Comparison of ENCODE assay signal across 8 cellular contexts in genomic region chr6:119079288-119079809, GRCh38. TPM values are rescaled to one million over a fixed set of nuclear protein-coding genes. Genes with fewer than 3 reads are reported as not detected.
DNase-seq lines count a peak whose midpoint lies in the region; ATAC-seq, FAIRE-seq and TF ChIP-seq lines count a peak whose summit lies in the region.

No MANE protein-coding gene starts in this region.

- TF ChIP-seq POLR2A in heart left ventricle (IDR thresholded peaks at IDR 0.05) = no peak

- peak overlapping the region; percentile 91 for H3K27ac Mint-ChIP-seq in activated T-helper 1 cell treated with anti-CD3 and anti-CD28 coated beads, Interleukin-12 subunit alpha, Interleukin-12 subunit beta, Interleukin-2, Interleukin-4 antibody, amounts not matched to agents 30 ng/mL and 10 ng/mL and 1 ng/mL, durations not matched to agents 14 hours and 24 hours and 36 hours
- H3K27ac Mint-ChIP-seq in stimulated activated naive B cell treated with anti-CD40 and anti-IgM and Interleukin-4, amounts not matched to agents 10 μg/mL and 1 μg/mL and 100 μg/mL, for 72 hours = no peak overlapping the region

- peaks cover 17% of the 10 kb centered on the region for H3K9me3 Mint-ChIP-seq in activated T-helper 1 cell treated with anti-CD3 and anti-CD28 coated beads, Interleukin-12 subunit alpha, Interleukin-12 subunit beta, Interleukin-2, Interleukin-4 antibody, amounts not matched to agents 30 ng/mL and 10 ng/mL and 1 ng/mL, durations not matched to agents 14 hours and 24 hours and 36 hours
- peaks cover 11 to 17% of the 10 kb centered on the region in 2 donors for H3K9me3 Mint-ChIP-seq in stimulated activated naive B cell treated with anti-CD40 and anti-IgM and Interleukin-4, amounts not matched to agents 10 μg/mL and 1 μg/mL and 100 μg/mL, for 72 hours

- 23 to 29% (median 27%) methylated on average over 9 of the region's 9 CpGs for WGBS in heart left ventricle, 4 donors

- H3K27ac ChIP-seq in heart left ventricle = peak overlapping the region in 6 of 12 donors; percentile 26 to 85 (median 52)

- peaks cover 37% of the 10 kb centered on the region for H3K4me1 Mint-ChIP-seq in activated T-helper 1 cell treated with anti-CD3 and anti-CD28 coated beads, Interleukin-12 subunit alpha, Interleukin-12 subunit beta, Interleukin-2, Interleukin-4 antibody, amounts not matched to agents 30 ng/mL and 10 ng/mL and 1 ng/mL, durations not matched to agents 14 hours and 24 hours and 36 hours (ENCODE audit: low read depth)
- peaks cover 6 to 18% of the 10 kb centered on the region in 2 donors for H3K4me1 Mint-ChIP-seq in stimulated activated naive B cell treated with anti-CD40 and anti-IgM and Interleukin-4, amounts not matched to agents 10 μg/mL and 1 μg/mL and 100 μg/mL, for 72 hours

- H3K4me1 ChIP-seq in heart left ventricle (peaks cover 0 to 22% (median 9%) of the 10 kb centered on the region in 12 donors), iPS-15b (ENCODE audit: control insufficient read depth, insufficient read depth, low read length) (peaks cover 7% of the 10 kb centered on the region)

- no peak for ATAC-seq in heart left ventricle
- ATAC-seq in Right ventricle myocardium superior (ENCODE audit: poor library complexity) = no peak
- no peak for ATAC-seq in stimulated activated naive B cell treated with anti-CD40 and anti-IgM and Interleukin-4, amounts not matched to agents 10 μg/mL and 1 μg/mL and 100 μg/mL, for 72 hours (replicated peaks)

- H3K27me3 ChIP-seq in heart left ventricle = peaks cover 0 to 11% (median 0%) of the 10 kb centered on the region in 9 donors
- H3K27me3 ChIP-seq in iPS-15b (ENCODE audit: control insufficient read depth, insufficient read depth, low read length) = peaks cover 30% of the 10 kb centered on the region

- peaks cover 8% of the 10 kb centered on the region for H3K27me3 Mint-ChIP-seq in activated T-helper 1 cell treated with anti-CD3 and anti-CD28 coated beads, Interleukin-12 subunit alpha, Interleukin-12 subunit beta, Interleukin-2, Interleukin-4 antibody, amounts not matched to agents 30 ng/mL and 10 ng/mL and 1 ng/mL, durations not matched to agents 14 hours and 24 hours and 36 hours (ENCODE audit: insufficient read depth)
- H3K27me3 Mint-ChIP-seq in stimulated activated naive B cell treated with anti-CD40 and anti-IgM and Interleukin-4, amounts not matched to agents 10 μg/mL and 1 μg/mL and 100 μg/mL, for 72 hours = peaks cover 27 to 29% of the 10 kb centered on the region in 2 donors

- no peak for TF ChIP-seq CTCF in heart left ventricle (IDR thresholded peaks at IDR 0.05)

- H3K9me3 ChIP-seq in heart left ventricle (peaks cover 0 to 13% (median 3%) of the 10 kb centered on the region in 12 donors), iPS-15b (ENCODE audit: control insufficient read depth, insufficient read depth, low read length) (peaks cover 19% of the 10 kb centered on the region)

- H3K36me3 ChIP-seq in heart left ventricle = no peaks in the 10 kb centered on the region
- no peaks in the 10 kb centered on the region for H3K36me3 ChIP-seq in iPS-15b (ENCODE audit: control insufficient read depth, insufficient read depth, low read length)

- H3K9ac ChIP-seq in iPS-15b (ENCODE audit: low read depth, low read length) = no peak overlapping the region

- FAIRE-seq in RCC 7860 (lab: Jason Lieb, UNC) = no peak

- H3K4me3 ChIP-seq in heart left ventricle (peak overlapping the region; percentile 53 to 79 (median 67)), iPS-15b (ENCODE audit: low read depth, low read length) (peak overlapping the region; percentile 63)

- intact Hi-C loops in heart left ventricle (cut with DNase I) = no loop called here
- intact Hi-C loops in Right ventricle myocardium superior (cut with DNase I) = no loop called here
- intact Hi-C loops in activated T-helper 1 cell treated with anti-CD3 and anti-CD28 coated beads, Interleukin-12 subunit alpha, Interleukin-12 subunit beta, Interleukin-2, Interleukin-4 antibody, amounts not matched to agents 30 ng/mL and 10 ng/mL and 1 ng/mL, durations not matched to agents 14 hours and 24 hours and 36 hours (cut with micrococcal nuclease) = loop anchor here (1.0 to 5.0 kb wide), 5 partner anchors 31 to 1532 kb away; partner anchors contain the start of gene CEP85L

- peak overlapping the region; percentile 92 for H3K4me3 Mint-ChIP-seq in activated T-helper 1 cell treated with anti-CD3 and anti-CD28 coated beads, Interleukin-12 subunit alpha, Interleukin-12 subunit beta, Interleukin-2, Interleukin-4 antibody, amounts not matched to agents 30 ng/mL and 10 ng/mL and 1 ng/mL, durations not matched to agents 14 hours and 24 hours and 36 hours
- peak overlapping the region; percentile 90 to 95 for H3K4me3 Mint-ChIP-seq in stimulated activated naive B cell treated with anti-CD40 and anti-IgM and Interleukin-4, amounts not matched to agents 10 μg/mL and 1 μg/mL and 100 μg/mL, for 72 hours

- H3K36me3 Mint-ChIP-seq in activated T-helper 1 cell treated with anti-CD3 and anti-CD28 coated beads, Interleukin-12 subunit alpha, Interleukin-12 subunit beta, Interleukin-2, Interleukin-4 antibody, amounts not matched to agents 30 ng/mL and 10 ng/mL and 1 ng/mL, durations not matched to agents 14 hours and 24 hours and 36 hours (ENCODE audit: low read depth) = no peaks in the 10 kb centered on the region
- peaks cover 10 to 11% of the 10 kb centered on the region in 2 donors for H3K36me3 Mint-ChIP-seq in stimulated activated naive B cell treated with anti-CD40 and anti-IgM and Interleukin-4, amounts not matched to agents 10 μg/mL and 1 μg/mL and 100 μg/mL, for 72 hours

- no peak for DNase-seq in heart left ventricle
- DNase-seq in Right ventricle myocardium superior = no peak
- no peak for DNase-seq in activated T-helper 1 cell treated with anti-CD3 and anti-CD28 coated beads, Interleukin-12 subunit alpha, Interleukin-12 subunit beta, Interleukin-2, Interleukin-4 antibody, amounts not matched to agents 30 ng/mL and 10 ng/mL and 1 ng/mL, durations not matched to agents 14 hours and 24 hours and 36 hours (ENCODE audit: low spot score)
- no peak for DNase-seq in stimulated activated naive B cell treated with anti-CD40 and anti-IgM and Interleukin-4, amounts not matched to agents 10 μg/mL and 1 μg/mL and 100 μg/mL, for 72 hours
- no peak for DNase-seq in HT-29 (ENCODE audit: low spot score)
- no peak for DNase-seq in activated CD8-positive, alpha-beta memory T cell treated with anti-CD3 and anti-CD28 coated beads, Interleukin-2, amount 50 U/mL, for 4 hours
- no peak for DNase-seq in RCC 7860 (ENCODE audit: low spot score)

RNA-seq across cellular contexts. Expression of gene FAM184A, which starts 0.9 kb away (rescaled TPM):
- total RNA-seq in heart left ventricle (1 to 10 TPM in 3 of 9 donors, under 1 TPM in 6; 0.16 to 1.1 (median 0.45) TPM), Right ventricle myocardium superior (1.6 TPM)
- polyA plus RNA-seq in heart left ventricle = under 1 TPM; 0.18 to 0.65 TPM
- 9.0 and 9.4 TPM in 2 replicates for total RNA-seq in activated T-helper 1 cell treated with anti-CD3 and anti-CD28 coated beads, Interleukin-12 subunit alpha, Interleukin-12 subunit beta, Interleukin-2, Interleukin-4 antibody, amounts not matched to agents 30 ng/mL and 10 ng/mL and 1 ng/mL, durations not matched to agents 14 hours and 24 hours and 36 hours
- not detected in 2 replicates for total RNA-seq in HT-29 (2014; rRNA removed; shearing (Covaris generic))
